In the genomic region with DNA sequence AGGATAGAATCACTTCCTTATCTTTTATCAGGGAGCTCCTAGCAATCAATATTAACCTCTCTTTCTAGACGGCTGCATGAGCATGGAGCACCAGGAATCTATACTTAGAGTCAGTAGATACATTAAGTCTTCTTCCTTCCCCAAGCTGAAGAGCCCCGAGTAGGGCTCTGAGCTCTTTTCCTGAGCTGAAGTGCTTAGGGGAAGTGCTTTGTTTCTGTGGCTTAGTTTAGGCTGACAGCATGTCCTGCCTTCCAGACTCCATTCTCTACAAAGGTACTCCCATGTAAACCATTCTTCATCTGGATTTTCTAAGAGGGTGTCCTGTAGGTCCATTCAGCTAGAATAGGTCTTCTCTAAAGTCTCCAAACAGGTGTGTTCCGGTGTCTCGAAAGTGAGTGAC, we compare ENCODE assay signal across 16 cellular contexts.
DNase-seq lines count a peak whose midpoint lies in the region; ATAC-seq, FAIRE-seq and TF ChIP-seq lines count a peak whose summit lies in the region.
"Had no signal": no experiment of that assay in that cellular context is flagged by ENCODE, and none has a peak within 500 bp of the region (broad histone marks: within the 10 kb centered on the region; RNA-seq: fewer than 3 reads in every experiment).

No MANE protein-coding gene starts in this region.

- ATAC-seq in DND-41 (ENCODE audit: insufficient read depth, low read depth), result peak; percentile 56; the same call in 2 of the 3 replicates
- no peak for ATAC-seq in GM12878
- no peak for ATAC-seq in HG03565 (IDR thresholded peaks at IDR 0.05; ENCODE audit: unreplicated experiment)

- CTCF ChIA-PET in GM12878 (lab: Yijun Ruan, JAX), result no interaction called here

- no peaks in the 10 kb centered on the region for H3K27me3 ChIP-seq in BLaER1
- H3K27me3 ChIP-seq in DND-41 (ENCODE audit: insufficient read depth, low read length, poor library complexity), result no peaks in the 10 kb centered on the region
- no peaks in the 10 kb centered on the region for H3K27me3 ChIP-seq in Karpas-422 (ENCODE audit: low read length)
- no peaks in the 10 kb centered on the region for H3K27me3 ChIP-seq in GM12878 (replicated peaks in 1 of 2; ENCODE audit: control insufficient read depth in 2 of 2, insufficient read depth in 2 of 2, low read length in 1 of 2)

- no peak for TF ChIP-seq EP300 in GM12878 (IDR thresholded peaks at IDR 0.05; ENCODE audit: borderline replicate concordance in 1 of 2, control insufficient read depth in 1 of 2, low read depth in 2 of 2, low read length in 2 of 2)

- TF ChIP-seq POLR2A in GM12878 (IDR thresholded peaks at IDR 0.05; ENCODE audit: low read depth, low read length) (no peak), lower leg skin (IDR thresholded peaks at IDR 0.05) (no peak)

- peak overlapping the region; percentile 52 for H3K27ac ChIP-seq in BLaER1
- peak overlapping the region; percentile 4; the same call in 1 of the 2 replicates for H3K27ac ChIP-seq in DND-41 (ENCODE audit: low read length)
- peak overlapping the region; percentile 32; the same call in 1 of the 2 replicates for H3K27ac ChIP-seq in Karpas-422 (ENCODE audit: low read length)
- no peak overlapping the region for H3K27ac ChIP-seq in GM12878 (ENCODE audit: control insufficient read depth, insufficient read depth)
- H3K27ac ChIP-seq: GM23248 had no signal

- intact Hi-C loops in GM12878 (cut with micrococcal nuclease; ENCODE audit: unreplicated experiment) (no loop called here), lower leg skin (cut with DNase I; ENCODE audit: low total_unique reads) (no loop called here)

- H3K4me2 ChIP-seq in BLaER1 (peak overlapping the region; percentile 32), DND-41 (ENCODE audit: insufficient read depth, low read length) (no peak overlapping the region), Karpas-422 (ENCODE audit: low read depth, low read length, poor library complexity, severe bottlenecking) (no peak overlapping the region), GM12878 (ENCODE audit: control insufficient read depth, insufficient read depth) (no peak overlapping the region)

- no TSS peak for BruUV-seq in GM12878 (replicated peaks; lab: Mats Ljungman, UMichigan)

- H3K9me3 ChIP-seq in BLaER1 (peaks cover 70% of the 10 kb centered on the region), DND-41 (ENCODE audit: insufficient read depth, low read length, severe bottlenecking) (no peaks in the 10 kb centered on the region), Karpas-422 (ENCODE audit: low read length) (no peaks in the 10 kb centered on the region), GM12878 (replicated peaks; ENCODE audit: control insufficient read depth, insufficient read depth, low read length) (no peaks in the 10 kb centered on the region)

- TF ChIP-seq CTCF in DND-41 (IDR thresholded peaks at IDR 0.05; ENCODE audit: borderline replicate concordance, extremely low read depth, low read length, poor library complexity, severe bottlenecking) (no peak), GM12878 (IDR thresholded peaks at IDR 0.05 in 2 of 3, conservative IDR thresholded peaks at IDR 0.05 in 1 of 3; ENCODE audit: control insufficient read depth in 2 of 3, extremely low read depth in 1 of 3, insufficient read depth in 1 of 3, low read depth in 3 of 3, low read length in 3 of 3) (no peak), lower leg skin (IDR thresholded peaks at IDR 0.05) (no peak)

- H3K4me3 ChIP-seq in BLaER1 (no peak overlapping the region), DND-41 (ENCODE audit: low read depth in 1 of 2, low read length in 2 of 2) (no peak overlapping the region), Karpas-422 (ENCODE audit: low read length) (no peak overlapping the region), GM12878 (no peak overlapping the region), lower leg skin (ENCODE audit: low read depth, poor library complexity, severe bottlenecking) (no peak overlapping the region)
- H3K4me3 ChIP-seq: GM23248, HAP-1 had no signal

- H3K9me2 ChIP-seq in Karpas-422 (replicated peaks; ENCODE audit: insufficient read depth, low read length), result no peaks in the 10 kb centered on the region

- H3K36me3 ChIP-seq in BLaER1 (no peaks in the 10 kb centered on the region), DND-41 (ENCODE audit: insufficient read depth, low read length) (no peaks in the 10 kb centered on the region), Karpas-422 (ENCODE audit: insufficient read depth, low read length) (no peaks in the 10 kb centered on the region), GM12878 (ENCODE audit: control insufficient read depth in 2 of 2, insufficient read depth in 2 of 2, low read length in 1 of 2) (no peaks in the 10 kb centered on the region)
- H3K36me3 ChIP-seq: HAP-1 had no signal

- RAD21 ChIA-PET in GM12878 (lab: Charles Lee; ENCODE audit: unreplicated experiment), result no interaction called here

- no peak for FAIRE-seq in GM12878 (lab: Jason Lieb, UNC)

- 22% methylated on average over 4 of the region's 4 CpGs for WGBS in GM12878 (ENCODE audit: insufficient coverage, insufficient replicate concordance, low lambda C conversion rate, missing lambda C conversion rate)
- 44 to 64% methylated on average over 2 to 4 of the region's 4 CpGs for WGBS in lower leg skin, 2 donors

- H3K79me2 ChIP-seq in DND-41 (ENCODE audit: insufficient read depth, low read length), result no peaks in the 10 kb centered on the region
- H3K79me2 ChIP-seq in Karpas-422 (ENCODE audit: low read length), result no peaks in the 10 kb centered on the region
- H3K79me2 ChIP-seq in GM12878 (ENCODE audit: control insufficient read depth, insufficient read depth, low read length), result no peaks in the 10 kb centered on the region

- H4K20me1 ChIP-seq in BLaER1, result no peaks in the 10 kb centered on the region
- no peaks in the 10 kb centered on the region for H4K20me1 ChIP-seq in DND-41 (ENCODE audit: insufficient read depth, low read length)
- no peaks in the 10 kb centered on the region for H4K20me1 ChIP-seq in Karpas-422 (ENCODE audit: insufficient read depth, low read depth, low read length)
- H4K20me1 ChIP-seq in GM12878 (ENCODE audit: control insufficient read depth, insufficient read depth), result no peaks in the 10 kb centered on the region

- no peak for TF ChIP-seq RAD21 in GM12878 (IDR thresholded peaks at IDR 0.05; ENCODE audit: insufficient read depth, low read depth, low read length)

- no peak for DNase-seq in DND-41
- peak; percentile 54 for DNase-seq in Karpas-422
- DNase-seq in GM12878 (ENCODE audit: low read depth, low spot score), result no peak
- DNase-seq in lower leg skin (ENCODE audit: low spot score in 2 of 2), result no peak
- no peak for DNase-seq in stimulated activated CD4-positive, alpha-beta T cell treated with anti-CD3 and anti-CD28 coated beads, Interleukin-4, amount 100 ng/mL, for 1 hour
- DNase-seq in NCI-H1417 treated with DMSO at 0.1 percent for 48 hours (lab: John Stamatoyannopoulos, UW), result no peak
- DNase-seq: 8988T; C1 segment of cervical spinal cord; CD4-positive, alpha-beta T cell; DMS153; DMS79; GF-D8; GM23248 had no signal

- H3K4me1 ChIP-seq in BLaER1 (peaks cover 26% of the 10 kb centered on the region), DND-41 (ENCODE audit: insufficient read depth, low read length) (peaks cover 10% of the 10 kb centered on the region), Karpas-422 (ENCODE audit: low read length) (peaks cover 19% of the 10 kb centered on the region), GM12878 (ENCODE audit: control insufficient read depth, insufficient read depth, low read length) (no peaks in the 10 kb centered on the region)

- in situ Hi-C loops in GM12878 (cut with MboI), result no loop called here

- no peak overlapping the region; the same call in 1 of the 2 replicates for H3K9ac ChIP-seq in BLaER1
- no peak overlapping the region for H3K9ac ChIP-seq in DND-41 (ENCODE audit: low read depth, low read length)
- no peak overlapping the region for H3K9ac ChIP-seq in Karpas-422 (ENCODE audit: low read length)
- no peak overlapping the region for H3K9ac ChIP-seq in GM12878 (ENCODE audit: control insufficient read depth, insufficient read depth, low read length)
- H3K9ac ChIP-seq: GM23248 had no signal

- SMC1A ChIA-PET in GM12878 (lab: Charles Lee; ENCODE audit: uncharacterized antibody, unreplicated experiment), result interaction anchor here (1.4 kb wide), 1 partner anchor 9 kb away, joined by 4 read pairs; no protein-coding TSS in a partner anchor

- H2AFZ ChIP-seq in DND-41 (ENCODE audit: low read depth, low read length) (peak overlapping the region; percentile 31), Karpas-422 (ENCODE audit: low read length) (peak overlapping the region; percentile 9; the same call in 1 of the 2 replicates), GM12878 (ENCODE audit: control insufficient read depth, low read depth, low read length) (no peak overlapping the region)
- H2AFZ ChIP-seq: GM23248 had no signal

- POLR2A ChIA-PET in GM12878 (lab: Charles Lee), result interaction anchor here (1.2 kb wide), 1 partner anchor 10 kb away, joined by 3 read pairs; no protein-coding TSS in a partner anchor

TF ChIP-seq in GM12878, 131 proteins besides CTCF, POLR2A, EP300 and RAD21:
- TF ChIP-seq ZZZ3 (IDR thresholded peaks at IDR 0.05; ENCODE audit: control insufficient read depth, insufficient read length, low read depth), result no peak
- TF ChIP-seq ZNF274 (IDR thresholded peaks at IDR 0.05; ENCODE audit: insufficient read depth, insufficient read length), result no peak
- no peak for TF ChIP-seq RBBP5 (conservative IDR thresholded peaks at IDR 0.05)
- no peak for TF ChIP-seq RFX5 (IDR thresholded peaks at IDR 0.05; ENCODE audit: low read depth, low read length)
- TF ChIP-seq, protein P1, sequence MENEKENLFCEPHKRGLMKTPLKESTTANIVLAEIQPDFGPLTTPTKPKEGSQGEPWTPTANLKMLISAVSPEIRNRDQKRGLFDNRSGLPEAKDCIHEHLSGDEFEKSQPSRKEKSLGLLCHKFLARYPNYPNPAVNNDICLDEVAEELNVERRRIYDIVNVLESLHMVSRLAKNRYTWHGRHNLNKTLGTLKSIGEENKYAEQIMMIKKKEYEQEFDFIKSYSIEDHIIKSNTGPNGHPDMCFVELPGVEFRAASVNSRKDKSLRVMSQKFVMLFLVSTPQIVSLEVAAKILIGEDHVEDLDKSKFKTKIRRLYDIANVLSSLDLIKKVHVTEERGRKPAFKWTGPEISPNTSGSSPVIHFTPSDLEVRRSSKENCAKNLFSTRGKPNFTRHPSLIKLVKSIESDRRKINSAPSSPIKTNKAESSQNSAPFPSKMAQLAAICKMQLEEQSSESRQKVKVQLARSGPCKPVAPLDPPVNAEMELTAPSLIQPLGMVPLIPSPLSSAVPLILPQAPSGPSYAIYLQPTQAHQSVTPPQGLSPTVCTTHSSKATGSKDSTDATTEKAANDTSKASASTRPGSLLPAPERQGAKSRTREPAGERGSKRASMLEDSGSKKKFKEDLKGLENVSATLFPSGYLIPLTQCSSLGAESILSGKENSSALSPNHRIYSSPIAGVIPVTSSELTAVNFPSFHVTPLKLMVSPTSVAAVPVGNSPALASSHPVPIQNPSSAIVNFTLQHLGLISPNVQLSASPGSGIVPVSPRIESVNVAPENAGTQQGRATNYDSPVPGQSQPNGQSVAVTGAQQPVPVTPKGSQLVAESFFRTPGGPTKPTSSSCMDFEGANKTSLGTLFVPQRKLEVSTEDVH (IDR thresholded peaks at IDR 0.05; ENCODE audit: low read depth, partially characterized antibody), result no peak
- peak; percentile 13; the same call in 1 of the 2 replicates for TF ChIP-seq SPI1 (IDR thresholded peaks at IDR 0.05; ENCODE audit: borderline replicate concordance, insufficient read depth, low read depth, low read length)
- TF ChIP-seq GATAD2B (conservative IDR thresholded peaks at IDR 0.05; ENCODE audit: low read depth), result no peak
